In genomic region chr11:3942160-3942955, GRCh38 we compare ENCODE assay signal across 10 cellular contexts.
A peak's percentile ranks its signal among the peaks of the same experiment; 100 is the strongest.
DNase-seq lines count a peak whose midpoint lies in the region; ATAC-seq and TF ChIP-seq lines count a peak whose summit lies in the region.
"Had no signal": no experiment of that assay in that cellular context is flagged by ENCODE, and none has a peak within 500 bp of the region (broad histone marks: within the 10 kb centered on the region; RNA-seq: fewer than 3 reads in every experiment).

No MANE protein-coding gene starts in this region.

- no peak overlapping the region for H3K56ac ChIP-seq in IMR-90 (ENCODE audit: extremely low read depth, insufficient read depth, low read length)

- no peaks in the 10 kb centered on the region for H3K36me3 ChIP-seq in IMR-90 (ENCODE audit: control insufficient read depth, insufficient read depth, low read length)

- peaks cover 75% of the 10 kb centered on the region for H3K4me1 Mint-ChIP-seq in stimulated activated memory B cell treated with anti-CD40 and anti-IgM and Interleukin-4, amounts not matched to agents 10 μg/mL and 1 μg/mL and 100 μg/mL, for 72 hours

- no peaks in the 10 kb centered on the region for H3K9me3 Mint-ChIP-seq in stimulated activated memory B cell treated with anti-CD40 and anti-IgM and Interleukin-4, amounts not matched to agents 10 μg/mL and 1 μg/mL and 100 μg/mL, for 72 hours
- H3K9me3 Mint-ChIP-seq: endodermal cell had no signal

- 0 out of 3 replicates have a peak overlapping the region, but pooled peaks have one; percentile 1 for H2BK15ac ChIP-seq in IMR-90 (ENCODE audit: low read depth, low read length)

- in situ Hi-C loops in IMR-90 (cut with MboI; ENCODE audit: low sequenced_read_pairs) (no loop called here), GM13977 (cut with MboI; ENCODE audit: low pct_unique_long_range_greater_than_20kb, low sequenced_read_pairs, unreplicated experiment) (no loop called here)

- H3K27ac Mint-ChIP-seq in stimulated activated memory B cell treated with anti-CD40 and anti-IgM and Interleukin-4, amounts not matched to agents 10 μg/mL and 1 μg/mL and 100 μg/mL, for 72 hours: peak overlapping the region; percentile 3
- H3K27ac Mint-ChIP-seq: endodermal cell had no signal

- no peak overlapping the region for H2AFZ ChIP-seq in IMR-90 (replicated peaks; ENCODE audit: low read length, poor library complexity)

- POLR2A ChIA-PET in IMR-90 (lab: Charles Lee; ENCODE audit: unreplicated experiment): no interaction called here

- CTCF ChIA-PET in IMR-90 (lab: Yijun Ruan, JAX): no interaction called here

- H3K27ac ChIP-seq in IMR-90 (ENCODE audit: insufficient read depth, low read length): no peak overlapping the region

- H3K4me3 Mint-ChIP-seq in stimulated activated memory B cell treated with anti-CD40 and anti-IgM and Interleukin-4, amounts not matched to agents 10 μg/mL and 1 μg/mL and 100 μg/mL, for 72 hours: no peak overlapping the region
- H3K4me3 Mint-ChIP-seq: endodermal cell had no signal

- no peaks in the 10 kb centered on the region; the same call in 1 of the 2 replicates for H4K20me1 ChIP-seq in IMR-90 (ENCODE audit: insufficient read depth, low read length)

- H3K14ac ChIP-seq in IMR-90 (replicated peaks; ENCODE audit: low read depth, low read length): no peak overlapping the region

- H3K9me1 ChIP-seq in IMR-90 (ENCODE audit: insufficient read depth, low read length): peaks cover 8% of the 10 kb centered on the region

- no peak overlapping the region for H2BK20ac ChIP-seq in IMR-90 (ENCODE audit: low read depth, low read length)

- no peak for TF ChIP-seq RAD21 in IMR-90 (IDR thresholded peaks at IDR 0.05; ENCODE audit: low read length)

- DNase-seq in IMR-90: no peak
- DNase-seq in central memory CD4-positive, alpha-beta T cell: peak; percentile 46
- DNase-seq in NCI-H82 (lab: John Stamatoyannopoulos, UW): no peak
- no peak for DNase-seq in DMS 273 (lab: John Stamatoyannopoulos, UW; ENCODE audit: unreplicated experiment)
- DNase-seq in GM13977 (ENCODE audit: low spot score): no peak
- DNase-seq: endodermal cell had no signal

- H2BK5ac ChIP-seq in IMR-90 (ENCODE audit: low read depth, low read length, poor library complexity, severe bottlenecking): no peak overlapping the region

- no CpG with 5 or more reads among the region's 3 CpGs for WGBS in IMR-90 (ENCODE audit: extremely low coverage in 2 of 2, insufficient read length in 1 of 2), 2 experiments

- no peaks in the 10 kb centered on the region for H3K27me3 Mint-ChIP-seq in stimulated activated memory B cell treated with anti-CD40 and anti-IgM and Interleukin-4, amounts not matched to agents 10 μg/mL and 1 μg/mL and 100 μg/mL, for 72 hours

- ATAC-seq in GM18868 (IDR thresholded peaks at IDR 0.05; ENCODE audit: unreplicated experiment): peak; percentile 71
- no peak for ATAC-seq in IMR-90 (ENCODE audit: low read depth)
- no peak for ATAC-seq in stimulated activated memory B cell treated with anti-CD40 and anti-IgM and Interleukin-4, amounts not matched to agents 10 μg/mL and 1 μg/mL and 100 μg/mL, for 72 hours
- ATAC-seq in GM21423 (IDR thresholded peaks at IDR 0.05; ENCODE audit: unreplicated experiment): no peak
- ATAC-seq: Panc1 had no signal

- H2AK5ac ChIP-seq in IMR-90 (ENCODE audit: low read depth, low read length): peak overlapping the region; percentile 18; the same call in 1 of the 2 replicates

- TF ChIP-seq CTCF in IMR-90 (conservative IDR thresholded peaks at IDR 0.05; ENCODE audit: low read depth, low read length): no peak
- no peak for TF ChIP-seq CTCF in GM13977 (IDR thresholded peaks at IDR 0.05; ENCODE audit: extremely low read depth, insufficient read depth, missing control alignments)

- H3K23ac ChIP-seq in IMR-90 (ENCODE audit: low read depth, low read length): no peak overlapping the region

- no peak overlapping the region for H4K8ac ChIP-seq in IMR-90 (ENCODE audit: low read depth in 2 of 2, low read length in 2 of 2)

- H4K91ac ChIP-seq in IMR-90 (ENCODE audit: insufficient read depth, low read depth, low read length): no peak overlapping the region

- H3K4ac ChIP-seq in IMR-90 (ENCODE audit: low read depth, low read length): no peak overlapping the region

- intact Hi-C loops in IMR-90 (cut with micrococcal nuclease): loop anchor here (5.0 kb wide), 1 partner anchor 85 kb away; the partner anchor contains the start of gene STIM1

- H2AK9ac ChIP-seq in IMR-90 (replicated peaks; ENCODE audit: low read depth, low read length, poor library complexity): no peak overlapping the region

- no peak overlapping the region for H3K4me2 ChIP-seq in IMR-90 (ENCODE audit: low read depth, low read length)

- no peaks in the 10 kb centered on the region for H3K27me3 ChIP-seq in IMR-90 (ENCODE audit: control insufficient read depth, insufficient read depth, low read length)

- peaks cover 27% of the 10 kb centered on the region for H3K4me1 ChIP-seq in IMR-90 (ENCODE audit: control insufficient read depth, insufficient read depth, low read length)

- BruUV-seq in IMR-90 (replicated peaks; lab: Mats Ljungman, UMichigan): no TSS peak

- dilution Hi-C loops in IMR-90 (cut with HindIII; ENCODE audit: low sequenced_read_pairs, unreplicated experiment): no loop called here

- no peak for TF ChIP-seq POLR2A in IMR-90 (IDR thresholded peaks at IDR 0.05; ENCODE audit: low read depth, low read length)

- no peaks in the 10 kb centered on the region for H3K9me3 ChIP-seq in IMR-90 (ENCODE audit: control insufficient read depth, insufficient read depth, low read length)

- H3K79me1 ChIP-seq in IMR-90 (ENCODE audit: low read depth in 1 of 2, low read length in 2 of 2): peaks cover 9 to 24% of the 10 kb centered on the region in 2 experiments

- peak overlapping the region; percentile 14; the same call in 1 of the 2 replicates for H4K5ac ChIP-seq in IMR-90 (ENCODE audit: low read depth, low read length)

- peaks cover 6% of the 10 kb centered on the region for H3K36me3 Mint-ChIP-seq in stimulated activated memory B cell treated with anti-CD40 and anti-IgM and Interleukin-4, amounts not matched to agents 10 μg/mL and 1 μg/mL and 100 μg/mL, for 72 hours

- no peak overlapping the region for H2BK120ac ChIP-seq in IMR-90 (ENCODE audit: low read depth, low read length)

- H3K18ac ChIP-seq in IMR-90 (ENCODE audit: low read depth, low read length): no peak overlapping the region

- H3K4me3 ChIP-seq in IMR-90 (ENCODE audit: insufficient read depth, low read depth, low read length): no peak overlapping the region

- H3K9ac ChIP-seq in IMR-90 (ENCODE audit: low read depth, low read length): no peak overlapping the region

TF ChIP-seq in IMR-90, 13 proteins besides CTCF, POLR2A, EP300 and RAD21:
- no peak for TF ChIP-seq CHD1 (IDR thresholded peaks at IDR 0.05; ENCODE audit: low read depth, low read length)
- no peak for TF ChIP-seq RFX5 (IDR thresholded peaks at IDR 0.05; ENCODE audit: low read depth, low read length)
- TF ChIP-seq, protein P1, sequence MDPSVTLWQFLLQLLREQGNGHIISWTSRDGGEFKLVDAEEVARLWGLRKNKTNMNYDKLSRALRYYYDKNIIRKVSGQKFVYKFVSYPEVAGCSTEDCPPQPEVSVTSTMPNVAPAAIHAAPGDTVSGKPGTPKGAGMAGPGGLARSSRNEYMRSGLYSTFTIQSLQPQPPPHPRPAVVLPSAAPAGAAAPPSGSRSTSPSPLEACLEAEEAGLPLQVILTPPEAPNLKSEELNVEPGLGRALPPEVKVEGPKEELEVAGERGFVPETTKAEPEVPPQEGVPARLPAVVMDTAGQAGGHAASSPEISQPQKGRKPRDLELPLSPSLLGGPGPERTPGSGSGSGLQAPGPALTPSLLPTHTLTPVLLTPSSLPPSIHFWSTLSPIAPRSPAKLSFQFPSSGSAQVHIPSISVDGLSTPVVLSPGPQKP (IDR thresholded peaks at IDR 0.05; ENCODE audit: borderline replicate concordance, low read depth, low read length): no peak
- no peak for TF ChIP-seq MAFK (IDR thresholded peaks at IDR 0.05; ENCODE audit: low read depth, low read length)
- TF ChIP-seq MXI1 (IDR thresholded peaks at IDR 0.05; ENCODE audit: borderline replicate concordance, low read depth, low read length): no peak
- no peak for TF ChIP-seq CEBPB (IDR thresholded peaks at IDR 0.05; ENCODE audit: low read depth, low read length)
- TF ChIP-seq, protein P2, sequence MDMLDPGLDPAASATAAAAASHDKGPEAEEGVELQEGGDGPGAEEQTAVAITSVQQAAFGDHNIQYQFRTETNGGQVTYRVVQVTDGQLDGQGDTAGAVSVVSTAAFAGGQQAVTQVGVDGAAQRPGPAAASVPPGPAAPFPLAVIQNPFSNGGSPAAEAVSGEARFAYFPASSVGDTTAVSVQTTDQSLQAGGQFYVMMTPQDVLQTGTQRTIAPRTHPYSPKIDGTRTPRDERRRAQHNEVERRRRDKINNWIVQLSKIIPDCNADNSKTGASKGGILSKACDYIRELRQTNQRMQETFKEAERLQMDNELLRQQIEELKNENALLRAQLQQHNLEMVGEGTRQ (IDR thresholded peaks at IDR 0.05; ENCODE audit: low read depth, low read length): no peak
- no peak for TF ChIP-seq MAZ (IDR thresholded peaks at IDR 0.05; ENCODE audit: borderline replicate concordance, low read depth, low read length)
- TF ChIP-seq NFE2L2 (IDR thresholded peaks at IDR 0.05; ENCODE audit: low read depth, low read length): no peak
- no peak for TF ChIP-seq BHLHE40 (IDR thresholded peaks at IDR 0.05; ENCODE audit: low read depth, low read length)
- no peak for TF ChIP-seq FOS (IDR thresholded peaks at IDR 0.05; ENCODE audit: low read depth, low read length)
- no peak for TF ChIP-seq SMC3 (IDR thresholded peaks at IDR 0.05; ENCODE audit: low read depth, low read length)
- no peak for TF ChIP-seq RCOR1 (IDR thresholded peaks at IDR 0.05; ENCODE audit: insufficient replicate concordance, low read length)
TF ChIP-seq in IMR-90: peak in this region for 0.
